Comparison of ENCODE assay signal across 16 cellular contexts in genomic region chr12:44507471-44507870, GRCh38.
"Had no signal": no experiment of that assay in that cellular context is flagged by ENCODE, and none has a peak within 500 bp of the region (broad histone marks: within the 10 kb centered on the region; RNA-seq: fewer than 3 reads in every experiment).

No MANE protein-coding gene starts in this region.

- DNase-seq: activated CD4-positive, alpha-beta T cell treated with anti-CD3 and anti-CD28 coated beads, Interleukin-2, amount 50 U/mL, for 1 hour; activated CD4-positive, CD25-positive, alpha-beta regulatory T cell treated with anti-CD3 and anti-CD28 coated beads, Interleukin-2, amount 50 U/mL, for 72 hours; activated CD8-positive, alpha-beta memory T cell treated with anti-CD3 and anti-CD28 coated beads, Interleukin-2, amount 50 U/mL, for 4 hours; activated naive CD4-positive, alpha-beta T cell treated with anti-CD3 and anti-CD28 coated beads for 36 hours; activated T-cell treated with anti-CD3 and anti-CD28 coated beads, Interleukin-2, amount 50 U/mL, for 4 hours; dermis blood vessel endothelial cell; effector memory CD8-positive, alpha-beta T cell; hippocampal formation; left cardiac atrium; mesenchymal stem cell; mucosa of descending colon; naive B cell; psoas muscle; right cardiac atrium; stimulated activated CD4-positive, alpha-beta T cell treated with anti-CD3 and anti-CD28 coated beads, Interleukin-2, amount 100 ng/mL, for 24 hours; stimulated activated naive CD8-positive, alpha-beta T cell treated with anti-CD3 and anti-CD28 coated beads, Interleukin-15, Interleukin-2, amounts not matched to agents 100 U/mL and 50 U/mL, for 24 hours had no signal
